Comparison of ENCODE assay signal across 16 cellular contexts in genomic region chr2:47354013-47354816, GRCh38. TPM values are rescaled to one million over a fixed set of nuclear protein-coding genes. Genes with fewer than 3 reads are reported as not detected.
A peak's percentile ranks its signal among the peaks of the same experiment; 100 is the strongest.
DNase-seq lines count a peak whose midpoint lies in the region; ATAC-seq and TF ChIP-seq lines count a peak whose summit lies in the region.
"Had no signal": no experiment of that assay in that cellular context is flagged by ENCODE, and none has a peak within 500 bp of the region (broad histone marks: within the 10 kb centered on the region; RNA-seq: fewer than 3 reads in every experiment).

No MANE protein-coding gene starts in this region.

- no peak for TF ChIP-seq POLR2A in NB4 (IDR thresholded peaks at IDR 0.05; ENCODE audit: extremely low read depth, insufficient read length)

- H3K27me3 Mint-ChIP-seq in natural killer cell (ENCODE audit: low read depth in 2 of 2) = peaks cover 0 to 3% of the 10 kb centered on the region in 2 donors

- ATAC-seq in HG03457 (IDR thresholded peaks at IDR 0.05; ENCODE audit: unreplicated experiment) (no peak), GM21786 (IDR thresholded peaks at IDR 0.05; ENCODE audit: unreplicated experiment) (no peak), natural killer cell (no peak)
- ATAC-seq: GM12878; stimulated activated memory B cell treated with anti-CD40 and anti-IgM and Interleukin-4, amounts not matched to agents 10 μg/mL and 1 μg/mL and 100 μg/mL, for 72 hours had no signal

- intact Hi-C loops in natural killer cell (cut with micrococcal nuclease) = no loop called here

- H3K36me3 Mint-ChIP-seq in natural killer cell = no peaks in the 10 kb centered on the region
- H3K36me3 Mint-ChIP-seq: stimulated activated memory B cell treated with anti-CD40 and anti-IgM and Interleukin-4, amounts not matched to agents 10 μg/mL and 1 μg/mL and 100 μg/mL, for 72 hours had no signal

- H3K27me3 ChIP-seq in duodenal mucosa (ENCODE audit: control insufficient read depth in 1 of 2, insufficient read depth in 2 of 2, low read length in 2 of 2) (no peaks in the 10 kb centered on the region), mucosa of stomach (ENCODE audit: control insufficient read depth, insufficient read depth, low read length) (no peaks in the 10 kb centered on the region)
- H3K27me3 ChIP-seq: cardiac muscle cell had no signal

- peak overlapping the region in 1 of 2 donors; percentile 7 for H3K9ac ChIP-seq in duodenal mucosa (ENCODE audit: low read depth in 1 of 2, low read length in 2 of 2)
- peak overlapping the region; percentile 44 for H3K9ac ChIP-seq in mucosa of stomach (ENCODE audit: low read length)

- TF ChIP-seq CTCF in NB4 (IDR thresholded peaks at IDR 0.05; ENCODE audit: low read depth, low read length) (no peak), natural killer cell (IDR thresholded peaks at IDR 0.05) (no peak)

- H3K4me1 Mint-ChIP-seq in natural killer cell = no peaks in the 10 kb centered on the region
- H3K4me1 Mint-ChIP-seq: stimulated activated memory B cell treated with anti-CD40 and anti-IgM and Interleukin-4, amounts not matched to agents 10 μg/mL and 1 μg/mL and 100 μg/mL, for 72 hours had no signal

- H3K4me1 ChIP-seq in duodenal mucosa (ENCODE audit: control insufficient read depth in 1 of 2, insufficient read depth in 2 of 2, low read length in 2 of 2) (peaks cover 23 to 33% of the 10 kb centered on the region in 2 donors), mucosa of stomach (ENCODE audit: control insufficient read depth, insufficient read depth, low read length) (peaks cover 28% of the 10 kb centered on the region)

- H3K4me3 ChIP-seq in NB4 (ENCODE audit: low read depth, low read length) (no peak overlapping the region), duodenal mucosa (ENCODE audit: low read depth in 1 of 2, low read length in 2 of 2) (no peak overlapping the region), mucosa of stomach (ENCODE audit: low read length) (peak overlapping the region; percentile 25)
- H3K4me3 ChIP-seq: cardiac muscle cell, GM12878 had no signal

- DNase-seq in Caki2 (ENCODE audit: low read depth) (peak; percentile 94), NB4 (ENCODE audit: low read depth) (peak; percentile 33), Ammon's horn (ENCODE audit: low spot score) (no peak), natural killer cell (no peak)
- DNase-seq: activated CD8-positive, alpha-beta memory T cell treated with anti-CD3 and anti-CD28 coated beads for 24 hours; Karpas-422; mesendoderm; NCI-H524 treated with DMSO at 0.1 percent for 48 hours had no signal

- peak overlapping the region; percentile 69 for H3K27ac ChIP-seq in duodenal mucosa (ENCODE audit: low read depth, low read length)
- H3K27ac ChIP-seq: cardiac muscle cell had no signal

- no peaks in the 10 kb centered on the region for H3K36me3 ChIP-seq in duodenal mucosa (ENCODE audit: control insufficient read depth in 1 of 2, insufficient read depth in 2 of 2, low read length in 2 of 2)
- H3K36me3 ChIP-seq in mucosa of stomach (ENCODE audit: control insufficient read depth, insufficient read depth, low read length) = no peaks in the 10 kb centered on the region
- H3K36me3 ChIP-seq: cardiac muscle cell had no signal

- in situ Hi-C loops in Caki2 (cut with HindIII; ENCODE audit: low pct_unique_long_range_greater_than_20kb, low sequenced_read_pairs) = no loop called here

- H3K9me3 Mint-ChIP-seq in natural killer cell = no peaks in the 10 kb centered on the region
- H3K9me3 Mint-ChIP-seq: stimulated activated memory B cell treated with anti-CD40 and anti-IgM and Interleukin-4, amounts not matched to agents 10 μg/mL and 1 μg/mL and 100 μg/mL, for 72 hours had no signal

- H3K9me3 ChIP-seq in duodenal mucosa (ENCODE audit: control insufficient read depth in 1 of 2, low read length in 2 of 2) (no peaks in the 10 kb centered on the region), mucosa of stomach (ENCODE audit: control insufficient read depth, low read length) (no peaks in the 10 kb centered on the region)

- H3K4me3 Mint-ChIP-seq in natural killer cell = no peak overlapping the region
- H3K4me3 Mint-ChIP-seq: stimulated activated memory B cell treated with anti-CD40 and anti-IgM and Interleukin-4, amounts not matched to agents 10 μg/mL and 1 μg/mL and 100 μg/mL, for 72 hours had no signal

- H3K27ac Mint-ChIP-seq in natural killer cell = no peak overlapping the region
- H3K27ac Mint-ChIP-seq: stimulated activated memory B cell treated with anti-CD40 and anti-IgM and Interleukin-4, amounts not matched to agents 10 μg/mL and 1 μg/mL and 100 μg/mL, for 72 hours had no signal

RNA-seq across cellular contexts. Expression of gene EPCAM, which starts 14.9 kb away (rescaled TPM):
- 0.61 and 2.3 TPM in 2 replicates for total RNA-seq in Caki2 (2014; rRNA removed; shearing (Covaris generic); ENCODE audit: low replicate concordance)
- not detected for total RNA-seq in natural killer cell
- total RNA-seq: T-helper 1 cell treated with Interleukin-12 subunit alpha and Interleukin-12 subunit beta and Interleukin-4 antibody, amounts not matched to agents 30 ng/mL and 1 ng/mL, for 36 hours had no signal

RNA-seq across cellular contexts. Expression of gene MSH2, which starts 48.7 kb away (rescaled TPM):
- total RNA-seq in Caki2 (2014; rRNA removed; shearing (Covaris generic); ENCODE audit: low replicate concordance) = 29.9 and 34.3 TPM in 2 replicates
- total RNA-seq in natural killer cell = 10 to 100 TPM; 11.9 to 18.8 (median 15.0) TPM

Comparison
In these comparisons a context has a peak if more than half of its experiments do, and no peak if none do; other contexts are left out.
1. DNase-seq: peak in Caki2 (single experiment) and NB4 (single experiment); none in Ammon's horn (single experiment) and natural killer cell (single experiment).